ENCODE assay signal across 20 cellular contexts in genomic region chr1:87940410-87940809, GRCh38.
DNase-seq lines count a peak whose midpoint lies in the region; ATAC-seq, FAIRE-seq and TF ChIP-seq lines count a peak whose summit lies in the region.
"Had no signal": no experiment of that assay in that cellular context is flagged by ENCODE, and none has a peak within 500 bp of the region (broad histone marks: within the 10 kb centered on the region; RNA-seq: fewer than 3 reads in every experiment).

No MANE protein-coding gene starts in this region.

- ATAC-seq in lung (ENCODE audit: insufficient read depth, low FRiP score): peak; percentile 54
- ATAC-seq in naive thymus-derived CD8-positive, alpha-beta T cell: no peak
- ATAC-seq: GM12878, HepG2 had no signal

- no peaks in the 10 kb centered on the region for H3K27me3 ChIP-seq in bronchial epithelial cell (ENCODE audit: control insufficient read depth, insufficient read depth, low read length)
- H3K27me3 ChIP-seq in lung (ENCODE audit: control insufficient read depth, insufficient read depth): no peaks in the 10 kb centered on the region

- no peak overlapping the region for H3K27ac ChIP-seq in lung (ENCODE audit: low read depth in 1 of 2, low read length in 1 of 2)
- H3K27ac ChIP-seq: KMS-11 had no signal

- WGBS in lung, 2 donors: 70 to 84% methylated on average over 4 of the region's 4 CpGs

- H3K4me3 Mint-ChIP-seq in naive thymus-derived CD8-positive, alpha-beta T cell: no peak overlapping the region
- H3K4me3 Mint-ChIP-seq: B cell; CD4-positive, alpha-beta memory T cell; T-helper 1 cell treated with Interleukin-12 subunit alpha and Interleukin-12 subunit beta and Interleukin-4 antibody, amounts not matched to agents 30 μg/mL and 1 μg/mL, for 36 hours had no signal

- no peaks in the 10 kb centered on the region for H3K36me3 Mint-ChIP-seq in naive thymus-derived CD8-positive, alpha-beta T cell
- H3K36me3 Mint-ChIP-seq: CD4-positive, alpha-beta memory T cell had no signal

- no peak overlapping the region for H3K27ac Mint-ChIP-seq in naive thymus-derived CD8-positive, alpha-beta T cell
- H3K27ac Mint-ChIP-seq: B cell; CD4-positive, alpha-beta memory T cell; T-helper 1 cell treated with Interleukin-12 subunit alpha and Interleukin-12 subunit beta and Interleukin-4 antibody, amounts not matched to agents 30 μg/mL and 1 μg/mL, for 36 hours had no signal

- H3K9me3 ChIP-seq in lung (ENCODE audit: control insufficient read depth in 2 of 2, insufficient read depth in 1 of 2, low read length in 1 of 2): no peaks in the 10 kb centered on the region

- peak; percentile 99 for DNase-seq in DMS53 (lab: John Stamatoyannopoulos, UW)
- peak; percentile 13 for DNase-seq in NCI-H187 treated with DMSO at 0.1 percent for 48 hours (lab: John Stamatoyannopoulos, UW)
- DNase-seq in bronchial epithelial cell (ENCODE audit: low read depth): peak; percentile 96
- peak; percentile 31 for DNase-seq in lung (ENCODE audit: low spot score)
- DNase-seq in stimulated activated CD4-positive, alpha-beta T cell treated with anti-CD3 and anti-CD28 coated beads, Interleukin-15, amount 100 ng/mL, for 24 hours: no peak
- DNase-seq in NCI-H2196 treated with DMSO at 0.1 percent for 48 hours (lab: John Stamatoyannopoulos, UW; ENCODE audit: unreplicated experiment): no peak
- no peak for DNase-seq in naive thymus-derived CD8-positive, alpha-beta T cell
- DNase-seq: CD4-positive, alpha-beta memory T cell; GDM1; H7; NCI-H1048; NCI-H1930; NCI-H2227 treated with DMSO at 0.1 percent for 48 hours; NCI-H69; NK-92 treated with Interleukin-12 subunit alpha and Interleukin-12 subunit beta, amount 100 ng/mL, for 24 hours had no signal

- POLR2A ChIA-PET in naive thymus-derived CD8-positive, alpha-beta T cell (lab: Charles Lee): no interaction called here

- no peak overlapping the region for H3K4me3 ChIP-seq in bronchial epithelial cell (ENCODE audit: low read depth, low read length)
- no peak overlapping the region for H3K4me3 ChIP-seq in lung
- H3K4me3 ChIP-seq: GM12878 had no signal

- H3K36me3 ChIP-seq in bronchial epithelial cell (ENCODE audit: control insufficient read depth, insufficient read depth, low read length): no peaks in the 10 kb centered on the region
- H3K36me3 ChIP-seq in lung (ENCODE audit: control insufficient read depth in 2 of 2, insufficient read depth in 2 of 2, low read length in 2 of 2): no peaks in the 10 kb centered on the region

- no peaks in the 10 kb centered on the region for H3K9me3 Mint-ChIP-seq in naive thymus-derived CD8-positive, alpha-beta T cell
- H3K9me3 Mint-ChIP-seq: CD4-positive, alpha-beta memory T cell; T-helper 1 cell treated with Interleukin-12 subunit alpha and Interleukin-12 subunit beta and Interleukin-4 antibody, amounts not matched to agents 30 μg/mL and 1 μg/mL, for 36 hours had no signal

- no peak for FAIRE-seq in bronchial epithelial cell (lab: Jason Lieb, UNC)
- FAIRE-seq: GM12878, HepG2 had no signal

- no peaks in the 10 kb centered on the region for H3K4me1 Mint-ChIP-seq in naive thymus-derived CD8-positive, alpha-beta T cell
- H3K4me1 Mint-ChIP-seq: B cell; CD4-positive, alpha-beta memory T cell had no signal

- TF ChIP-seq CTCF in bronchial epithelial cell (IDR thresholded peaks at IDR 0.05; ENCODE audit: insufficient read depth, low read length, severe bottlenecking) (no peak), lung (IDR thresholded peaks at IDR 0.05; ENCODE audit: control extremely low read depth, extremely low read depth) (no peak)

- H3K27me3 Mint-ChIP-seq in naive thymus-derived CD8-positive, alpha-beta T cell: peaks cover 0 to 3% (median under 1%) of the 10 kb centered on the region in 5 donors
- H3K27me3 Mint-ChIP-seq: B cell had no signal

- H3K4me1 ChIP-seq in lung (ENCODE audit: control insufficient read depth in 2 of 2, insufficient read depth in 2 of 2, low read length in 2 of 2): peaks cover 0 to 2% of the 10 kb centered on the region in 2 donors

Comparison
In these comparisons a context has a peak if more than half of its experiments do, and no peak if none do; other contexts are left out.
1. DNase-seq: peak in DMS53 (single experiment), NCI-H187 treated with DMSO at 0.1 percent for 48 hours (single experiment), bronchial epithelial cell (single experiment) and lung (single experiment); none in stimulated activated CD4-positive, alpha-beta T cell treated with anti-CD3 and anti-CD28 coated beads, Interleukin-15, amount 100 ng/mL, for 24 hours (single experiment), NCI-H2196 treated with DMSO at 0.1 percent for 48 hours (single experiment) and naive thymus-derived CD8-positive, alpha-beta T cell (0 of 10).